1 cellular context compared by ENCODE assay signal in the genomic region with DNA sequence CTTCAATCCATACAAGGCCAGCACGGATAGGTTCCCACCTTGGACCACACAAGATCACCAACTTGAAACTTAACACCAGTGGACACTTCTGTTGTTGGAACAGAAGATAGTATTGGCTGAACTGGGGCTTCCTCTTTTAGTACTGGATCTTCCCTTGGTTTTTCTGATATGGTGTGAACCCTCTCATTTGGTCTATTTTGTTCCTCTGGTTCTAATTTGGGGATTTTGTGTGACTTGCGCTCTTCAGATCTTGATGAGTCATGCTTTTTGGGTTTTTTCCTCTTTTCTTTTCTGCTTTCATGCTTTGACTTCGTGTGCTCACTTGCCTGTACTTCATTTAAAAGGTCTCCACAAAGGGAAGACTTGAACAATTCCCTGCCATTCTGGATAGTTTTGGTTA.
TF ChIP-seq lines count a peak whose summit lies in the region.

No MANE protein-coding gene starts in this region.

TF ChIP-seq in K562, 482 proteins besides CTCF, POLR2A, EP300 and RAD21 (continued from another document and continues in another):
- TF ChIP-seq, protein P1, sequence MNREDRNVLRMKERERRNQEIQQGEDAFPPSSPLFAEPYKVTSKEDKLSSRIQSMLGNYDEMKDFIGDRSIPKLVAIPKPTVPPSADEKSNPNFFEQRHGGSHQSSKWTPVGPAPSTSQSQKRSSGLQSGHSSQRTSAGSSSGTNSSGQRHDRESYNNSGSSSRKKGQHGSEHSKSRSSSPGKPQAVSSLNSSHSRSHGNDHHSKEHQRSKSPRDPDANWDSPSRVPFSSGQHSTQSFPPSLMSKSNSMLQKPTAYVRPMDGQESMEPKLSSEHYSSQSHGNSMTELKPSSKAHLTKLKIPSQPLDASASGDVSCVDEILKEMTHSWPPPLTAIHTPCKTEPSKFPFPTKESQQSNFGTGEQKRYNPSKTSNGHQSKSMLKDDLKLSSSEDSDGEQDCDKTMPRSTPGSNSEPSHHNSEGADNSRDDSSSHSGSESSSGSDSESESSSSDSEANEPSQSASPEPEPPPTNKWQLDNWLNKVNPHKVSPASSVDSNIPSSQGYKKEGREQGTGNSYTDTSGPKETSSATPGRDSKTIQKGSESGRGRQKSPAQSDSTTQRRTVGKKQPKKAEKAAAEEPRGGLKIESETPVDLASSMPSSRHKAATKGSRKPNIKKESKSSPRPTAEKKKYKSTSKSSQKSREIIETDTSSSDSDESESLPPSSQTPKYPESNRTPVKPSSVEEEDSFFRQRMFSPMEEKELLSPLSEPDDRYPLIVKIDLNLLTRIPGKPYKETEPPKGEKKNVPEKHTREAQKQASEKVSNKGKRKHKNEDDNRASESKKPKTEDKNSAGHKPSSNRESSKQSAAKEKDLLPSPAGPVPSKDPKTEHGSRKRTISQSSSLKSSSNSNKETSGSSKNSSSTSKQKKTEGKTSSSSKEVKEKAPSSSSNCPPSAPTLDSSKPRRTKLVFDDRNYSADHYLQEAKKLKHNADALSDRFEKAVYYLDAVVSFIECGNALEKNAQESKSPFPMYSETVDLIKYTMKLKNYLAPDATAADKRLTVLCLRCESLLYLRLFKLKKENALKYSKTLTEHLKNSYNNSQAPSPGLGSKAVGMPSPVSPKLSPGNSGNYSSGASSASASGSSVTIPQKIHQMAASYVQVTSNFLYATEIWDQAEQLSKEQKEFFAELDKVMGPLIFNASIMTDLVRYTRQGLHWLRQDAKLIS (CRISPR knock-in tag; IDR thresholded peaks at IDR 0.05): no peak
- no peak for TF ChIP-seq GABPB1 (CRISPR knock-in tag; IDR thresholded peaks at IDR 0.05)
- TF ChIP-seq ZNF12 (CRISPR knock-in tag; IDR thresholded peaks at IDR 0.05): no peak
- no peak for TF ChIP-seq LARP7 (IDR thresholded peaks at IDR 0.05)
- TF ChIP-seq ZNF263 (CRISPR knock-in tag; IDR thresholded peaks at IDR 0.05; ENCODE audit: borderline replicate concordance): no peak
- no peak for TF ChIP-seq HDGF (IDR thresholded peaks at IDR 0.05)
- TF ChIP-seq, protein P2, sequence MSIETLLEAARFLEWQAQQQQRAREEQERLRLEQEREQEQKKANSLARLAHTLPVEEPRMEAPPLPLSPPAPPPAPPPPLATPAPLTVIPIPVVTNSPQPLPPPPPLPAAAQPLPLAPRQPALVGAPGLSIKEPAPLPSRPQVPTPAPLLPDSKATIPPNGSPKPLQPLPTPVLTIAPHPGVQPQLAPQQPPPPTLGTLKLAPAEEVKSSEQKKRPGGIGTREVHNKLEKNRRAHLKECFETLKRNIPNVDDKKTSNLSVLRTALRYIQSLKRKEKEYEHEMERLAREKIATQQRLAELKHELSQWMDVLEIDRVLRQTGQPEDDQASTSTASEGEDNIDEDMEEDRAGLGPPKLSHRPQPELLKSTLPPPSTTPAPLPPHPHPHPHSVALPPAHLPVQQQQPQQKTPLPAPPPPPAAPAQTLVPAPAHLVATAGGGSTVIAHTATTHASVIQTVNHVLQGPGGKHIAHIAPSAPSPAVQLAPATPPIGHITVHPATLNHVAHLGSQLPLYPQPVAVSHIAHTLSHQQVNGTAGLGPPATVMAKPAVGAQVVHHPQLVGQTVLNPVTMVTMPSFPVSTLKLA (conservative IDR thresholded peaks at IDR 0.05): 0 out of 4 replicates have a peak, but pooled peaks of 1 of the 2 experiments have one; percentile 17
- TF ChIP-seq STAG1 (CRISPR knock-in tag; IDR thresholded peaks at IDR 0.05; ENCODE audit: borderline replicate concordance): no peak
- TF ChIP-seq, protein P3, sequence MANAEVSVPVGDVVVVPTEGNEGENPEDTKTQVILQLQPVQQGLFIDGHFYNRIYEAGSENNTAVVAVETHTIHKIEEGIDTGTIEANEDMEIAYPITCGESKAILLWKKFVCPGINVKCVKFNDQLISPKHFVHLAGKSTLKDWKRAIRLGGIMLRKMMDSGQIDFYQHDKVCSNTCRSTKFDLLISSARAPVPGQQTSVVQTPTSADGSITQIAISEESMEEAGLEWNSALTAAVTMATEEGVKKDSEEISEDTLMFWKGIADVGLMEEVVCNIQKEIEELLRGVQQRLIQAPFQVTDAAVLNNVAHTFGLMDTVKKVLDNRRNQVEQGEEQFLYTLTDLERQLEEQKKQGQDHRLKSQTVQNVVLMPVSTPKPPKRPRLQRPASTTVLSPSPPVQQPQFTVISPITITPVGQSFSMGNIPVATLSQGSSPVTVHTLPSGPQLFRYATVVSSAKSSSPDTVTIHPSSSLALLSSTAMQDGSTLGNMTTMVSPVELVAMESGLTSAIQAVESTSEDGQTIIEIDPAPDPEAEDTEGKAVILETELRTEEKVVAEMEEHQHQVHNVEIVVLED (CRISPR knock-in tag; IDR thresholded peaks at IDR 0.05): no peak
- TF ChIP-seq TCF7L2 (IDR thresholded peaks at IDR 0.05; ENCODE audit: low read depth, low read length): no peak
- TF ChIP-seq, protein P4, sequence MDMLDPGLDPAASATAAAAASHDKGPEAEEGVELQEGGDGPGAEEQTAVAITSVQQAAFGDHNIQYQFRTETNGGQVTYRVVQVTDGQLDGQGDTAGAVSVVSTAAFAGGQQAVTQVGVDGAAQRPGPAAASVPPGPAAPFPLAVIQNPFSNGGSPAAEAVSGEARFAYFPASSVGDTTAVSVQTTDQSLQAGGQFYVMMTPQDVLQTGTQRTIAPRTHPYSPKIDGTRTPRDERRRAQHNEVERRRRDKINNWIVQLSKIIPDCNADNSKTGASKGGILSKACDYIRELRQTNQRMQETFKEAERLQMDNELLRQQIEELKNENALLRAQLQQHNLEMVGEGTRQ (CRISPR knock-in tag; IDR thresholded peaks at IDR 0.05): no peak
- no peak for TF ChIP-seq NCOA1 (IDR thresholded peaks at IDR 0.05; ENCODE audit: low read depth)
- no peak for TF ChIP-seq BACH1 (tag; IDR thresholded peaks at IDR 0.05)
- TF ChIP-seq MEF2D (tag; conservative IDR thresholded peaks at IDR 0.05; ENCODE audit: low read depth): no peak
- no peak for TF ChIP-seq HEY1 (CRISPR knock-in tag; IDR thresholded peaks at IDR 0.05; ENCODE audit: borderline replicate concordance)
- TF ChIP-seq C11orf30 (IDR thresholded peaks at IDR 0.05; ENCODE audit: low read depth): peak; percentile 96
- no peak for TF ChIP-seq HDAC2 (IDR thresholded peaks at IDR 0.05)
- no peak for TF ChIP-seq ELF4 (CRISPR knock-in tag; IDR thresholded peaks at IDR 0.05)
- TF ChIP-seq ZBTB5 (IDR thresholded peaks at IDR 0.05): peak; percentile 64
- no peak for TF ChIP-seq SAFB2 (IDR thresholded peaks at IDR 0.05; ENCODE audit: borderline replicate concordance, low read depth, low read length, severe bottlenecking)
- no peak for TF ChIP-seq ETV1 (tag; conservative IDR thresholded peaks at IDR 0.05; ENCODE audit: low read depth)
- TF ChIP-seq ARID2 (IDR thresholded peaks at IDR 0.05): no peak
- no peak for TF ChIP-seq IRF2 (CRISPR knock-in tag; IDR thresholded peaks at IDR 0.05)
- no peak for TF ChIP-seq ETV5 (CRISPR knock-in tag; IDR thresholded peaks at IDR 0.05; ENCODE audit: low read depth)
- no peak for TF ChIP-seq ESRRA (IDR thresholded peaks at IDR 0.05; ENCODE audit: borderline replicate concordance, low read depth)
- TF ChIP-seq FOXJ3 (CRISPR knock-in tag; IDR thresholded peaks at IDR 0.05): no peak
- no peak for TF ChIP-seq NR2C1 (IDR thresholded peaks at IDR 0.05)
- TF ChIP-seq NR2C1 (tag; IDR thresholded peaks at IDR 0.05): no peak
- TF ChIP-seq, protein P5, sequence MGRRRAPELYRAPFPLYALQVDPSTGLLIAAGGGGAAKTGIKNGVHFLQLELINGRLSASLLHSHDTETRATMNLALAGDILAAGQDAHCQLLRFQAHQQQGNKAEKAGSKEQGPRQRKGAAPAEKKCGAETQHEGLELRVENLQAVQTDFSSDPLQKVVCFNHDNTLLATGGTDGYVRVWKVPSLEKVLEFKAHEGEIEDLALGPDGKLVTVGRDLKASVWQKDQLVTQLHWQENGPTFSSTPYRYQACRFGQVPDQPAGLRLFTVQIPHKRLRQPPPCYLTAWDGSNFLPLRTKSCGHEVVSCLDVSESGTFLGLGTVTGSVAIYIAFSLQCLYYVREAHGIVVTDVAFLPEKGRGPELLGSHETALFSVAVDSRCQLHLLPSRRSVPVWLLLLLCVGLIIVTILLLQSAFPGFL (CRISPR knock-in tag; IDR thresholded peaks at IDR 0.05): no peak
- TF ChIP-seq SRF (CRISPR knock-in tag; IDR thresholded peaks at IDR 0.05): no peak
- peak in 1 of 2 experiments; percentile 12; a peak in 1 of 4 replicates for TF ChIP-seq HDAC1 (IDR thresholded peaks at IDR 0.05)
- TF ChIP-seq, protein P6, sequence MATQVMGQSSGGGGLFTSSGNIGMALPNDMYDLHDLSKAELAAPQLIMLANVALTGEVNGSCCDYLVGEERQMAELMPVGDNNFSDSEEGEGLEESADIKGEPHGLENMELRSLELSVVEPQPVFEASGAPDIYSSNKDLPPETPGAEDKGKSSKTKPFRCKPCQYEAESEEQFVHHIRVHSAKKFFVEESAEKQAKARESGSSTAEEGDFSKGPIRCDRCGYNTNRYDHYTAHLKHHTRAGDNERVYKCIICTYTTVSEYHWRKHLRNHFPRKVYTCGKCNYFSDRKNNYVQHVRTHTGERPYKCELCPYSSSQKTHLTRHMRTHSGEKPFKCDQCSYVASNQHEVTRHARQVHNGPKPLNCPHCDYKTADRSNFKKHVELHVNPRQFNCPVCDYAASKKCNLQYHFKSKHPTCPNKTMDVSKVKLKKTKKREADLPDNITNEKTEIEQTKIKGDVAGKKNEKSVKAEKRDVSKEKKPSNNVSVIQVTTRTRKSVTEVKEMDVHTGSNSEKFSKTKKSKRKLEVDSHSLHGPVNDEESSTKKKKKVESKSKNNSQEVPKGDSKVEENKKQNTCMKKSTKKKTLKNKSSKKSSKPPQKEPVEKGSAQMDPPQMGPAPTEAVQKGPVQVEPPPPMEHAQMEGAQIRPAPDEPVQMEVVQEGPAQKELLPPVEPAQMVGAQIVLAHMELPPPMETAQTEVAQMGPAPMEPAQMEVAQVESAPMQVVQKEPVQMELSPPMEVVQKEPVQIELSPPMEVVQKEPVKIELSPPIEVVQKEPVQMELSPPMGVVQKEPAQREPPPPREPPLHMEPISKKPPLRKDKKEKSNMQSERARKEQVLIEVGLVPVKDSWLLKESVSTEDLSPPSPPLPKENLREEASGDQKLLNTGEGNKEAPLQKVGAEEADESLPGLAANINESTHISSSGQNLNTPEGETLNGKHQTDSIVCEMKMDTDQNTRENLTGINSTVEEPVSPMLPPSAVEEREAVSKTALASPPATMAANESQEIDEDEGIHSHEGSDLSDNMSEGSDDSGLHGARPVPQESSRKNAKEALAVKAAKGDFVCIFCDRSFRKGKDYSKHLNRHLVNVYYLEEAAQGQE (CRISPR knock-in tag; IDR thresholded peaks at IDR 0.05; ENCODE audit: low read depth): no peak
- TF ChIP-seq RAD51 (IDR thresholded peaks at IDR 0.05; ENCODE audit: borderline replicate concordance, low read depth): no peak
- TF ChIP-seq PRDM10 (IDR thresholded peaks at IDR 0.05; ENCODE audit: partially characterized antibody): no peak
- TF ChIP-seq TRIM24 (IDR thresholded peaks at IDR 0.05): no peak
- TF ChIP-seq GATAD2A (IDR thresholded peaks at IDR 0.05): no peak
- no peak for TF ChIP-seq ZNF436 (CRISPR knock-in tag; IDR thresholded peaks at IDR 0.05)
- no peak for TF ChIP-seq PTBP1 (IDR thresholded peaks at IDR 0.05; ENCODE audit: low read depth, low read length)
- TF ChIP-seq DDX20 (tag; IDR thresholded peaks at IDR 0.05; ENCODE audit: low read depth): no peak
- TF ChIP-seq ZNF282 (CRISPR knock-in tag; IDR thresholded peaks at IDR 0.05): no peak
- no peak for TF ChIP-seq RBM39 (optimal IDR thresholded peaks at IDR 0.05; ENCODE audit: low read depth, low read length)
- TF ChIP-seq TEAD2 (tag; IDR thresholded peaks at IDR 0.05): no peak
- TF ChIP-seq TCF7 (IDR thresholded peaks at IDR 0.05; ENCODE audit: borderline replicate concordance): no peak
- peak; percentile 64; the same call in 1 of the 2 replicates for TF ChIP-seq MAFK (IDR thresholded peaks at IDR 0.05; ENCODE audit: low read length)
- TF ChIP-seq ZNF224 (CRISPR knock-in tag; IDR thresholded peaks at IDR 0.05): no peak
- no peak for TF ChIP-seq TAF7 (tag; IDR thresholded peaks at IDR 0.05)
- no peak for TF ChIP-seq PPARD (CRISPR knock-in tag; IDR thresholded peaks at IDR 0.05)
- TF ChIP-seq TBP (optimal IDR thresholded peaks at IDR 0.05; ENCODE audit: low read depth, low read length): no peak
- TF ChIP-seq EZH2 (IDR thresholded peaks at IDR 0.05; ENCODE audit: borderline replicate concordance, low read depth, low read length): no peak
- TF ChIP-seq MIER1 (IDR thresholded peaks at IDR 0.05; ENCODE audit: low read depth): no peak
